In genomic region chr10:122469848-122470247, GRCh38 we compare ENCODE assay signal across 22 cellular contexts. TPM values are rescaled to one million over a fixed set of nuclear protein-coding genes. Genes with fewer than 3 reads are reported as not detected.
DNase-seq lines count a peak whose midpoint lies in the region; ATAC-seq and TF ChIP-seq lines count a peak whose summit lies in the region.
"Had no signal": no experiment of that assay in that cellular context is flagged by ENCODE, and none has a peak within 500 bp of the region (broad histone marks: within the 10 kb centered on the region; RNA-seq: fewer than 3 reads in every experiment).

No MANE protein-coding gene starts in this region.

- H3K9ac ChIP-seq in HCT116 (ENCODE audit: low read length) (no peak overlapping the region), mammary epithelial cell (ENCODE audit: insufficient read depth, low read length) (no peak overlapping the region)

- RAD21 ChIA-PET in HCT116 (lab: Charles Lee; ENCODE audit: low non-redundant PET in 1 of 2, low total read pairs in 2 of 2, uncharacterized antibody in 2 of 2, unreplicated experiment in 2 of 2), result interaction anchor here in 1 of 2 experiments (1.1 kb wide), 1 partner anchor 96 kb away, joined by 3 read pairs; no protein-coding TSS in a partner anchor

- BruUV-seq in HCT116 (replicated peaks; lab: Mats Ljungman, UMichigan), result no TSS peak
- BruUV-seq in mammary epithelial cell (replicated peaks; lab: Mats Ljungman, UMichigan), result no TSS peak

- H3K4me2 ChIP-seq in HCT116 (ENCODE audit: low read length), result no peak overlapping the region
- peak overlapping the region; percentile 64 for H3K4me2 ChIP-seq in mammary epithelial cell (ENCODE audit: insufficient read depth, low read depth, low read length)

- no peaks in the 10 kb centered on the region for H3K9me2 ChIP-seq in HCT116 (ENCODE audit: insufficient read depth)

- H4K20me1 ChIP-seq in HCT116 (ENCODE audit: insufficient read depth) (no peaks in the 10 kb centered on the region), mammary epithelial cell (ENCODE audit: insufficient read depth, low read length) (no peaks in the 10 kb centered on the region)

- TF ChIP-seq EP300 in stomach (IDR thresholded peaks at IDR 0.05), result no peak

- DNase-seq in HCT116 (ENCODE audit: low read depth, low spot score) (no peak), mammary epithelial cell (no peak), islet precursor cell (peak; percentile 3), stomach (no peak), anterior cingulate cortex (lab: John Stamatoyannopoulos, UW) (no peak)
- no peak for DNase-seq in activated T-cell treated with anti-CD3 and anti-CD28 coated beads, Interleukin-2, amount 50 U/mL, for 48 hours
- DNase-seq: activated CD4-positive, alpha-beta memory T cell treated with anti-CD3 and anti-CD28 coated beads, Interleukin-2, amount 10 ng/mL, durations not matched to agents 7 days and 5 days; activated gamma-delta T cell treated with Interleukin-2 at 50 U/mL for 16 hours; activated T-cell treated with anti-CD3 and anti-CD28 coated beads for 4 hours; CD4-positive, CD25-positive, alpha-beta regulatory T cell; DMS 273 treated with DMSO at 0.1 percent for 48 hours; H7; MM.1S; NCI-H2171; RPMI8226 had no signal

- H3K4me3 ChIP-seq in HCT116 (replicated peaks in 1 of 2; ENCODE audit: low read depth in 1 of 2, low read length in 2 of 2), result no peak overlapping the region
- no peak overlapping the region for H3K4me3 ChIP-seq in mammary epithelial cell (replicated peaks in 1 of 3; ENCODE audit: insufficient read depth in 1 of 3, low read depth in 2 of 3, low read length in 3 of 3)
- no peak overlapping the region for H3K4me3 ChIP-seq in stomach
- H3K4me3 ChIP-seq: adrenal gland, lung had no signal

- H3K4me1 ChIP-seq in HCT116 (ENCODE audit: control insufficient read depth in 1 of 2, insufficient read depth in 2 of 2, low read length in 2 of 2) (peaks cover 7 to 13% of the 10 kb centered on the region in 2 experiments; a peak in 3 of 4 replicates), mammary epithelial cell (ENCODE audit: insufficient read depth, low read length) (peaks cover 67% of the 10 kb centered on the region), stomach (peaks cover 0 to 44% (median 21%) of the 10 kb centered on the region in 4 donors)

- no peak overlapping the region for H3K27ac ChIP-seq in HCT116 (ENCODE audit: low read depth, low read length)
- peak overlapping the region; percentile 58 for H3K27ac ChIP-seq in mammary epithelial cell (ENCODE audit: insufficient read depth, low read depth, low read length)
- peak overlapping the region in 3 of 5 donors; percentile 58 to 72 (median 63) for H3K27ac ChIP-seq in stomach

- WGBS in mammary epithelial cell (ENCODE audit: low coverage, missing lambda C conversion rate), result 91% methylated on average over 4 of the region's 4 CpGs
- 83 to 94% (median 89%) methylated on average over 4 of the region's 4 CpGs for WGBS in stomach, 5 donors

- no peak for ATAC-seq in HCT116
- no peak for ATAC-seq in HG02571 (IDR thresholded peaks at IDR 0.05; ENCODE audit: unreplicated experiment)
- ATAC-seq in GM21528 (IDR thresholded peaks at IDR 0.05; ENCODE audit: low FRiP score, unreplicated experiment), result no peak

- dilution Hi-C loops in mammary epithelial cell (cut with HindIII; ENCODE audit: low sequenced_read_pairs), result no loop called here

- POLR2A ChIA-PET in HCT116 (lab: Charles Lee), result no interaction called here

- no peaks in the 10 kb centered on the region for H3K36me3 ChIP-seq in HCT116 (ENCODE audit: control insufficient read depth in 1 of 2, insufficient read depth in 2 of 2, low read length in 2 of 2)
- H3K36me3 ChIP-seq in mammary epithelial cell (ENCODE audit: insufficient read depth, low read length), result peaks cover 12% of the 10 kb centered on the region
- no peaks in the 10 kb centered on the region for H3K36me3 ChIP-seq in stomach
- H3K36me3 ChIP-seq: adrenal gland had no signal

- intact Hi-C loops in HCT116 (cut with micrococcal nuclease), result no loop called here
- intact Hi-C loops in mammary epithelial cell (cut with micrococcal nuclease), result loop anchor here (1.0 to 2.0 kb wide), 2 partner anchors 41 to 95 kb away; no protein-coding TSS in a partner anchor
- intact Hi-C loops in stomach (cut with DNase I; ENCODE audit: low total_unique reads), result no loop called here

- H2AFZ ChIP-seq in HCT116 (ENCODE audit: low read depth, low read length, poor library complexity, severe bottlenecking) (no peak overlapping the region), mammary epithelial cell (ENCODE audit: low read depth, low read length) (no peak overlapping the region)

- no peak for TF ChIP-seq RAD21 in HCT116 (IDR thresholded peaks at IDR 0.05; ENCODE audit: low read depth)

- CTCF ChIA-PET in HCT116 (lab: Charles Lee), result interaction anchor here (2.0 to 2.9 kb wide), 2 partner anchors 96 to 171 kb away, joined by 5 to 7 read pairs; no protein-coding TSS in a partner anchor
- CTCF ChIA-PET in mammary epithelial cell (lab: Charles Lee; ENCODE audit: low non-redundant PET), result no interaction called here

- no peaks in the 10 kb centered on the region for H3K79me2 ChIP-seq in HCT116 (ENCODE audit: insufficient read depth, low read length)
- H3K79me2 ChIP-seq in mammary epithelial cell (ENCODE audit: insufficient read depth, low read length), result peaks cover 91% of the 10 kb centered on the region

- no peak for TF ChIP-seq CTCF in HCT116 (IDR thresholded peaks at IDR 0.05 in 2 of 3, conservative IDR thresholded peaks at IDR 0.05 in 1 of 3; ENCODE audit: borderline replicate concordance in 1 of 3, insufficient read depth in 1 of 3, low read depth in 2 of 3, low read length in 2 of 3)
- no peak for TF ChIP-seq CTCF in mammary epithelial cell (conservative IDR thresholded peaks at IDR 0.05 in 1 of 2, IDR thresholded peaks at IDR 0.05 in 1 of 2; ENCODE audit: extremely low read depth in 1 of 2, insufficient read depth in 1 of 2, low read depth in 1 of 2, low read length in 2 of 2)
- TF ChIP-seq CTCF in stomach (IDR thresholded peaks at IDR 0.05), result no peak

- in situ Hi-C loops in mammary epithelial cell (cut with MboI; ENCODE audit: low sequenced_read_pairs in 2 of 2), result loop anchor here in 1 of 2 donors (10.0 kb wide), 1 partner anchor 95 kb away; the partner anchor contains the start of gene DMBT1

- H3K27me3 ChIP-seq in HCT116 (ENCODE audit: insufficient read depth, low read length), result peaks cover 15% of the 10 kb centered on the region; the same call in 1 of the 2 replicates
- H3K27me3 ChIP-seq in mammary epithelial cell (ENCODE audit: insufficient read depth, low read length), result no peaks in the 10 kb centered on the region
- no peaks in the 10 kb centered on the region for H3K27me3 ChIP-seq in stomach
- H3K27me3 ChIP-seq: adrenal gland had no signal

- H3K9me3 ChIP-seq in HCT116 (ENCODE audit: control insufficient read depth in 1 of 2, insufficient read depth in 1 of 2, low read depth in 1 of 2, low read length in 2 of 2), result no peaks in the 10 kb centered on the region
- H3K9me3 ChIP-seq in mammary epithelial cell (replicated peaks; ENCODE audit: insufficient read depth, low read length), result no peaks in the 10 kb centered on the region
- no peaks in the 10 kb centered on the region for H3K9me3 ChIP-seq in stomach
- H3K9me3 ChIP-seq: adrenal gland had no signal

- TF ChIP-seq POLR2A in HCT116 (IDR thresholded peaks at IDR 0.05; ENCODE audit: borderline replicate concordance, extremely low read depth, insufficient read depth, insufficient read length) (no peak), stomach (IDR thresholded peaks at IDR 0.05) (no peak)

TF ChIP-seq in HCT116, 20 proteins besides CTCF, POLR2A, EP300 and RAD21:
- TF ChIP-seq REST (IDR thresholded peaks at IDR 0.05; ENCODE audit: low read depth) (no peak), ELF1 (IDR thresholded peaks at IDR 0.05; ENCODE audit: borderline replicate concordance, low read depth) (no peak), SP1 (IDR thresholded peaks at IDR 0.05; ENCODE audit: low read depth) (no peak), SIN3A (IDR thresholded peaks at IDR 0.05; ENCODE audit: low read depth) (no peak), ZFX (IDR thresholded peaks at IDR 0.05) (no peak), YY1 (IDR thresholded peaks at IDR 0.05; ENCODE audit: extremely low read depth, insufficient replicate concordance, low read depth, low read length) (no peak), SRF (IDR thresholded peaks at IDR 0.05; ENCODE audit: low read depth) (peak; percentile 28; the same call in 1 of the 2 replicates)
TF ChIP-seq in HCT116: peak in this region for 1.

RNA-seq across cellular contexts. Expression of gene HTRA1, which starts 8.5 kb away (rescaled TPM):
- total RNA-seq in HCT116 (2021; ENCODE audit: unreplicated experiment), result 0.39 TPM
- polyA plus RNA-seq in HCT116 (2012), result 0.06 and 0.14 TPM in 2 replicates
- total RNA-seq in mammary epithelial cell, result 100 to 1,000 TPM; 179 to 311 TPM
- polyA plus RNA-seq in mammary epithelial cell, result 615 TPM
- 271 TPM for polyA minus RNA-seq in mammary epithelial cell
- 10 to 100 TPM; 45.9 to 81.2 (median 69.5) TPM for total RNA-seq in stomach
- polyA plus RNA-seq in stomach, result 10 to 100 TPM; 26.3 to 31.5 (median 27.0) TPM
- total RNA-seq: activated CD4-positive, alpha-beta memory T cell treated with anti-CD3 and anti-CD28 coated beads, Interleukin-2, amount 10 ng/mL, durations not matched to agents 7 days and 5 days; CD4-positive, CD25-positive, alpha-beta regulatory T cell had no signal
- polyA plus RNA-seq: CD4-positive, CD25-positive, alpha-beta regulatory T cell had no signal

RNA-seq across cellular contexts. Expression of gene ARMS2, which starts 15.4 kb away (rescaled TPM):
- not detected for total RNA-seq in HCT116 (2021; ENCODE audit: unreplicated experiment)
- polyA plus RNA-seq in HCT116 (2012), result not detected in 2 replicates
- under 1 TPM in 1 of 2 donors, not detected in 1; 0.17 TPM for total RNA-seq in mammary epithelial cell
- polyA plus RNA-seq in mammary epithelial cell, result not detected
- not detected for polyA minus RNA-seq in mammary epithelial cell
- not detected for total RNA-seq in stomach
- not detected for polyA plus RNA-seq in stomach
- total RNA-seq: activated CD4-positive, alpha-beta memory T cell treated with anti-CD3 and anti-CD28 coated beads, Interleukin-2, amount 10 ng/mL, durations not matched to agents 7 days and 5 days; adrenal gland; CD4-positive, CD25-positive, alpha-beta regulatory T cell; dermis microvascular lymphatic vessel endothelial cell; endothelial cell of umbilical vein; fibroblast of villous mesenchyme; H7; lung had no signal
- polyA plus RNA-seq: CD4-positive, CD25-positive, alpha-beta regulatory T cell; endothelial cell of umbilical vein; lung had no signal

Comparison
In these comparisons a context has a peak if more than half of its experiments do, and no peak if none do; other contexts are left out.
1. RNA of gene HTRA1, which starts 8.5 kb away (total RNA-seq): 179 to 311 TPM in mammary epithelial cell and 45.9 to 81.2 TPM in stomach; 0.39 TPM in HCT116 (single experiment); every median in the first group is over 10 times any median in the second.